ENCODE assay signal across 8 cellular contexts in genomic region chr17:68198931-68199836, GRCh38. TPM values are rescaled to one million over a fixed set of nuclear protein-coding genes. Genes with fewer than 3 reads are reported as not detected.
DNase-seq lines count a peak whose midpoint lies in the region; ATAC-seq, FAIRE-seq and TF ChIP-seq lines count a peak whose summit lies in the region.

No MANE protein-coding gene starts in this region.

- no peaks in the 10 kb centered on the region for H3K79me1 ChIP-seq in IMR-90 (ENCODE audit: low read depth in 1 of 2, low read length in 2 of 2)

- no peak overlapping the region for H3K14ac ChIP-seq in IMR-90 (replicated peaks; ENCODE audit: low read depth, low read length)

- H3K18ac ChIP-seq in IMR-90 (ENCODE audit: low read depth, low read length), result no peak overlapping the region

- POLR2A ChIA-PET in IMR-90 (lab: Charles Lee; ENCODE audit: unreplicated experiment), result no interaction called here

- peak overlapping the region; percentile 25 to 62 (median 47) for H3K4me3 ChIP-seq in BLaER1 treated with 17β-estradiol and CSF1 and Interleukin-3, amounts not matched to agents 10 nM and 100 nM
- no peak overlapping the region for H3K4me3 ChIP-seq in IMR-90 (ENCODE audit: insufficient read depth, low read depth, low read length)
- H3K4me3 ChIP-seq in upper lobe of right lung, result peak overlapping the region; percentile 39

- WGBS in IMR-90 (ENCODE audit: extremely low coverage in 2 of 2, insufficient read length in 1 of 2), 2 experiments, result 1% methylated on average over 42 of the region's 101 CpGs; no CpG with 5 or more reads in 1 of the 2 experiments

- TF ChIP-seq RAD21 in IMR-90 (IDR thresholded peaks at IDR 0.05; ENCODE audit: low read length), result no peak

- peaks cover 0 to 58% (median 47%) of the 10 kb centered on the region in 11 experiments; a peak in 17 of 22 replicates for H4K20me1 ChIP-seq in BLaER1 treated with 17β-estradiol and CSF1 and Interleukin-3, amounts not matched to agents 10 nM and 100 nM
- no peaks in the 10 kb centered on the region for H4K20me1 ChIP-seq in IMR-90 (ENCODE audit: insufficient read depth, low read length)

- peak overlapping the region in 1 of 11 experiments; percentile 24; a peak in 1 of 22 replicates for H3K9ac ChIP-seq in BLaER1 treated with 17β-estradiol and CSF1 and Interleukin-3, amounts not matched to agents 10 nM and 100 nM
- no peak overlapping the region for H3K9ac ChIP-seq in IMR-90 (ENCODE audit: low read depth, low read length)

- H2AFZ ChIP-seq in IMR-90 (replicated peaks; ENCODE audit: low read length, poor library complexity), result peak overlapping the region; percentile 51

- H3K9me3 ChIP-seq in BLaER1 treated with 17β-estradiol and CSF1 and Interleukin-3, amounts not matched to agents 10 nM and 100 nM (replicated peaks in 1 of 11), result no peaks in the 10 kb centered on the region
- H3K9me3 ChIP-seq in IMR-90 (ENCODE audit: control insufficient read depth, insufficient read depth, low read length) (no peaks in the 10 kb centered on the region; the same call in 1 of the 2 replicates), upper lobe of right lung (no peaks in the 10 kb centered on the region)

- H4K8ac ChIP-seq in IMR-90 (ENCODE audit: low read depth in 2 of 2, low read length in 2 of 2), result no peak overlapping the region

- no peak overlapping the region for H2BK20ac ChIP-seq in IMR-90 (ENCODE audit: low read depth, low read length)

- in situ Hi-C loops in IMR-90 (cut with MboI; ENCODE audit: low sequenced_read_pairs), result no loop called here

- H3K9me1 ChIP-seq in IMR-90 (ENCODE audit: insufficient read depth, low read length), result no peaks in the 10 kb centered on the region

- TF ChIP-seq CTCF in IMR-90 (conservative IDR thresholded peaks at IDR 0.05; ENCODE audit: low read depth, low read length) (no peak), upper lobe of right lung (IDR thresholded peaks at IDR 0.05) (no peak), D721Med (IDR thresholded peaks at IDR 0.05; ENCODE audit: insufficient read depth, missing control alignments) (no peak)

- no peak overlapping the region for H4K91ac ChIP-seq in IMR-90 (ENCODE audit: insufficient read depth, low read depth, low read length)

- no peak overlapping the region for H2BK5ac ChIP-seq in IMR-90 (ENCODE audit: low read depth, low read length, poor library complexity, severe bottlenecking)

- H3K4me2 ChIP-seq in BLaER1 treated with 17β-estradiol and CSF1 and Interleukin-3, amounts not matched to agents 10 nM and 100 nM, result peak overlapping the region; percentile 70 to 90 (median 76)
- no peak overlapping the region; the same call in 1 of the 2 replicates for H3K4me2 ChIP-seq in IMR-90 (ENCODE audit: low read depth, low read length)

- ATAC-seq in IMR-90 (ENCODE audit: low read depth) (no peak), left colon (peak; percentile 35), upper lobe of right lung (peak; percentile 19)

- no peak overlapping the region for H3K4ac ChIP-seq in IMR-90 (ENCODE audit: low read depth, low read length)

- H4K5ac ChIP-seq in IMR-90 (ENCODE audit: low read depth, low read length), result no peak overlapping the region

- no peak overlapping the region for H2AK9ac ChIP-seq in IMR-90 (replicated peaks; ENCODE audit: low read depth, low read length, poor library complexity)

- H2BK15ac ChIP-seq in IMR-90 (ENCODE audit: low read depth, low read length), result no peak overlapping the region

- no peak for DNase-seq in IMR-90
- peak; percentile 82 for DNase-seq in activated effector memory CD4-positive, alpha-beta T cell treated with anti-CD3 and anti-CD28 coated beads, Interleukin-2, amount 50 U/mL, for 16 hours
- DNase-seq in left colon, result no peak
- DNase-seq in upper lobe of right lung, result no peak
- no peak for DNase-seq in GM19238 (ENCODE audit: insufficient read length, low spot score)
- no peak for DNase-seq in putamen (ENCODE audit: low spot score)
- DNase-seq in D721Med (ENCODE audit: insufficient read length, low spot score), result no peak

- no peak overlapping the region for H3K56ac ChIP-seq in IMR-90 (ENCODE audit: extremely low read depth, insufficient read depth, low read length)

- H3K23ac ChIP-seq in IMR-90 (ENCODE audit: low read depth, low read length), result no peak overlapping the region

- H2BK120ac ChIP-seq in IMR-90 (ENCODE audit: low read depth, low read length), result no peak overlapping the region

- no peak overlapping the region for H3K27ac ChIP-seq in BLaER1 treated with 17β-estradiol and CSF1 and Interleukin-3, amounts not matched to agents 10 nM and 100 nM
- no peak overlapping the region for H3K27ac ChIP-seq in IMR-90 (ENCODE audit: insufficient read depth, low read length)
- no peak overlapping the region for H3K27ac ChIP-seq in upper lobe of right lung

- no peaks in the 10 kb centered on the region for H3K36me3 ChIP-seq in BLaER1 treated with 17β-estradiol and CSF1 and Interleukin-3, amounts not matched to agents 10 nM and 100 nM
- no peaks in the 10 kb centered on the region for H3K36me3 ChIP-seq in IMR-90 (ENCODE audit: control insufficient read depth, insufficient read depth, low read length)
- no peaks in the 10 kb centered on the region for H3K36me3 ChIP-seq in upper lobe of right lung

- CTCF ChIA-PET in IMR-90 (lab: Yijun Ruan, JAX), result no interaction called here

- peaks cover 43 to 52% (median 49%) of the 10 kb centered on the region in 10 experiments for H3K4me1 ChIP-seq in BLaER1 treated with 17β-estradiol and CSF1 and Interleukin-3, amounts not matched to agents 10 nM and 100 nM
- H3K4me1 ChIP-seq in IMR-90 (ENCODE audit: control insufficient read depth, insufficient read depth, low read length), result no peaks in the 10 kb centered on the region; the same call in 1 of the 2 replicates
- peaks cover 41% of the 10 kb centered on the region for H3K4me1 ChIP-seq in upper lobe of right lung

- no peak for TF ChIP-seq POLR2A in IMR-90 (IDR thresholded peaks at IDR 0.05; ENCODE audit: low read depth, low read length)

- no peak overlapping the region for H2AK5ac ChIP-seq in IMR-90 (ENCODE audit: low read depth, low read length)

- dilution Hi-C loops in IMR-90 (cut with HindIII; ENCODE audit: low sequenced_read_pairs, unreplicated experiment), result no loop called here

- intact Hi-C loops in IMR-90 (cut with micrococcal nuclease) (no loop called here), left colon (cut with DNase I, micrococcal nuclease) (no loop called here), upper lobe of right lung (cut with DNase I) (no loop called here)

- FAIRE-seq in D721Med (lab: Jason Lieb, UNC), result no peak

- BruUV-seq in IMR-90 (replicated peaks; lab: Mats Ljungman, UMichigan), result no TSS peak

- H3K27me3 ChIP-seq in BLaER1 treated with 17β-estradiol and CSF1 and Interleukin-3, amounts not matched to agents 10 nM and 100 nM, result peaks cover 88 to 100% (median 97%) of the 10 kb centered on the region in 11 experiments
- peaks cover 59% of the 10 kb centered on the region for H3K27me3 ChIP-seq in IMR-90 (ENCODE audit: control insufficient read depth, insufficient read depth, low read length)
- peaks cover 54% of the 10 kb centered on the region for H3K27me3 ChIP-seq in upper lobe of right lung

TF ChIP-seq in IMR-90, 13 proteins besides CTCF, POLR2A, EP300 and RAD21:
- no peak for TF ChIP-seq CHD1 (IDR thresholded peaks at IDR 0.05; ENCODE audit: low read depth, low read length)
- no peak for TF ChIP-seq FOS (IDR thresholded peaks at IDR 0.05; ENCODE audit: low read depth, low read length)
- TF ChIP-seq SMC3 (IDR thresholded peaks at IDR 0.05; ENCODE audit: low read depth, low read length), result no peak

RNA-seq across cellular contexts. Expression of gene AMZ2, which starts 48.7 kb away (rescaled TPM):
- total RNA-seq in IMR-90 (2012; rRNA removed), result 90.2 and 100.0 TPM in 2 replicates
- polyA plus RNA-seq in IMR-90 (2012; rRNA removed), result 64.6 and 65.4 TPM in 2 replicates
- 27.6 and 52.7 TPM in 2 replicates for polyA plus RNA-seq in IMR-90 (2012; cell fraction: cytosol; rRNA removed)
- polyA plus RNA-seq in IMR-90 (2012; cell fraction: nucleus; rRNA removed; ENCODE audit: low replicate concordance), result 24.3 and 90.0 TPM in 2 replicates
- 10 to 100 TPM; 24.2 to 38.3 TPM for total RNA-seq in left colon
- total RNA-seq in upper lobe of right lung, result 50.5 TPM
